In genomic region chr1:66415326-66415725, GRCh38 we compare ENCODE assay signal across 16 cellular contexts.
A peak's percentile ranks its signal among the peaks of the same experiment; 100 is the strongest.
DNase-seq lines count a peak whose midpoint lies in the region; ATAC-seq and TF ChIP-seq lines count a peak whose summit lies in the region.
"Had no signal": no experiment of that assay in that cellular context is flagged by ENCODE, and none has a peak within 500 bp of the region (broad histone marks: within the 10 kb centered on the region; RNA-seq: fewer than 3 reads in every experiment).

No MANE protein-coding gene starts in this region.

- H3K79me2 ChIP-seq in OCI-LY7 (ENCODE audit: insufficient read depth, low read depth, low read length) = no peaks in the 10 kb centered on the region

- ATAC-seq in GM21723 (IDR thresholded peaks at IDR 0.05; ENCODE audit: unreplicated experiment) = no peak
- no peak for ATAC-seq in GM19463 (IDR thresholded peaks at IDR 0.05; ENCODE audit: unreplicated experiment)
- ATAC-seq: CD8-positive, alpha-beta T cell had no signal

- intact Hi-C loops in CD14-positive monocyte (cut with micrococcal nuclease) (no loop called here), OCI-LY7 (cut with micrococcal nuclease; ENCODE audit: unreplicated experiment) (no loop called here)

- no peak overlapping the region for H3K4me3 Mint-ChIP-seq in CD14-positive monocyte
- H3K4me3 Mint-ChIP-seq: CD8-positive, alpha-beta T cell; IgD-negative memory B cell had no signal

- H3K27me3 ChIP-seq in HL-60 (ENCODE audit: insufficient read depth, poor library complexity, severe bottlenecking) (no peaks in the 10 kb centered on the region), neutrophil (no peaks in the 10 kb centered on the region)
- H3K27me3 ChIP-seq: BE2C had no signal

- H2AFZ ChIP-seq in OCI-LY7 (ENCODE audit: low read length) = peak overlapping the region; percentile 31; the same call in 1 of the 2 replicates
- H2AFZ ChIP-seq: GM23248 had no signal

- H3K27ac Mint-ChIP-seq in CD14-positive monocyte = peak overlapping the region; percentile 70 to 92 (median 83)
- H3K27ac Mint-ChIP-seq: CD8-positive, alpha-beta T cell had no signal

- H3K36me3 ChIP-seq in OCI-LY7 (ENCODE audit: insufficient read depth, low read length) (no peaks in the 10 kb centered on the region; the same call in 1 of the 2 replicates), neutrophil (no peaks in the 10 kb centered on the region)
- H3K36me3 ChIP-seq: BE2C had no signal

- H3K4me1 Mint-ChIP-seq in CD14-positive monocyte = peaks cover 89% of the 10 kb centered on the region

- H3K36me3 Mint-ChIP-seq in CD14-positive monocyte = peaks cover 11 to 14% of the 10 kb centered on the region in 2 donors
- H3K36me3 Mint-ChIP-seq: IgD-negative memory B cell had no signal

- H3K9me2 ChIP-seq in OCI-LY7 (ENCODE audit: insufficient read depth, low read length) = no peaks in the 10 kb centered on the region

- CTCF ChIA-PET in OCI-LY7 (lab: Charles Lee; ENCODE audit: unreplicated experiment) = interaction anchor here (0.6 kb wide), 1 partner anchor 640 kb away, joined by 3 read pairs; no protein-coding TSS in a partner anchor

- no TSS peak for BruUV-seq in OCI-LY7 (replicated peaks; lab: Mats Ljungman, UMichigan)

- peaks cover 8% of the 10 kb centered on the region for H3K4me1 ChIP-seq in OCI-LY7 (ENCODE audit: insufficient read depth, low read length, poor library complexity, severe bottlenecking)
- peaks cover 47 to 54% of the 10 kb centered on the region in 2 experiments for H3K4me1 ChIP-seq in neutrophil (ENCODE audit: control insufficient read depth in 1 of 2, insufficient read depth in 1 of 2, low read depth in 1 of 2, low read length in 1 of 2)
- H3K4me1 ChIP-seq: BE2C had no signal

- H3K4me2 ChIP-seq in OCI-LY7 (ENCODE audit: low read length) = no peak overlapping the region

- no peak for DNase-seq in CD14-positive monocyte (ENCODE audit: low spot score)
- DNase-seq in HL-60 (ENCODE audit: low read depth in 1 of 2, low spot score in 1 of 2) = peak in 1 of 2 experiments; percentile 8
- DNase-seq in OCI-LY7 (ENCODE audit: low spot score) = no peak
- DNase-seq in RPMI8226 = no peak
- DNase-seq: BE2C; CD8-positive, alpha-beta T cell; COR-L47; DMS153; DND-41; GDM1; GM23248 had no signal

- TF ChIP-seq CTCF in CD14-positive monocyte (IDR thresholded peaks at IDR 0.05) (no peak), HL-60 (IDR thresholded peaks at IDR 0.05; ENCODE audit: insufficient read depth, low read length) (no peak), OCI-LY7 (conservative IDR thresholded peaks at IDR 0.05; ENCODE audit: low read length) (no peak), neutrophil (IDR thresholded peaks at IDR 0.05) (no peak)

- no peak overlapping the region for H3K4me3 ChIP-seq in HL-60 (replicated peaks; ENCODE audit: insufficient read depth, low read length)
- H3K4me3 ChIP-seq in OCI-LY7 (ENCODE audit: low read depth, low read length, poor library complexity, severe bottlenecking) = no peak overlapping the region
- no peak overlapping the region for H3K4me3 ChIP-seq in neutrophil (ENCODE audit: low read depth in 1 of 2, low read length in 1 of 2)
- H3K4me3 ChIP-seq: GM23248 had no signal

- H3K27me3 Mint-ChIP-seq in CD14-positive monocyte (ENCODE audit: low read depth in 3 of 3) = peaks cover 0 to 2% (median 0%) of the 10 kb centered on the region in 3 donors
- H3K27me3 Mint-ChIP-seq: IgD-negative memory B cell had no signal

- H3K27ac ChIP-seq in HL-60 (replicated peaks) (peak overlapping the region; percentile 56), OCI-LY7 (ENCODE audit: low read depth, low read length, poor library complexity, severe bottlenecking) (no peak overlapping the region), neutrophil (peak overlapping the region; percentile 55)
- H3K27ac ChIP-seq: C4-2B, GM23248 had no signal

- H3K9me3 ChIP-seq in OCI-LY7 (ENCODE audit: low read length) (peaks cover 30% of the 10 kb centered on the region; the same call in 1 of the 2 replicates), neutrophil (no peaks in the 10 kb centered on the region)
- H3K9me3 ChIP-seq: BE2C had no signal

- POLR2A ChIA-PET in OCI-LY7 (lab: Charles Lee) = interaction anchor here (0.7 to 2.2 kb wide), 4 partner anchors 9 to 20 kb away, joined by 4 to 6 read pairs (median 5); no protein-coding TSS in a partner anchor

- no peaks in the 10 kb centered on the region for H4K20me1 ChIP-seq in OCI-LY7 (ENCODE audit: insufficient read depth, low read length)

- H3K9me3 Mint-ChIP-seq in CD14-positive monocyte = peaks cover 15 to 25% (median 22%) of the 10 kb centered on the region in 7 donors
